18 cellular contexts compared by ENCODE assay signal in the genomic region with DNA sequence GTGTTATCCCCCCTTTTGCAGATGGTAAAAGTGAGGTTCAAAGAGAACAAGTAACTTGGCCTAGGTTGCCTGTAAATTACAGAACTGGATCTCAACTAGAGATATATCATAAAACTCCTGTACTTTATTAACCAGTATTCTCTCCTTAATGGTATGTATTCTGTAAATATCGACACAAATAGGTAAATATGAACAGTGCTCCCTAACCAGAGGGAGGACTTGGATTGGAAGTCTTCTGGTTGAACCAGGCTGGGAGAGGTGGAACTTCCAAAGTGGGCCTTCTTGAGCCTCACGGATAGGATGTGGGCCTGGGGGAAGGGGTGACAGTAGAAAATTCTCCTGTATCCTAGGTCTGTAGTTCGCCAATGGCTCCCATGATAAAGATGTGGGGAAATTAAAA.
"Had no signal": no experiment of that assay in that cellular context is flagged by ENCODE, and none has a peak within 500 bp of the region (broad histone marks: within the 10 kb centered on the region; RNA-seq: fewer than 3 reads in every experiment).

No MANE protein-coding gene starts in this region.

- H3K9me3 Mint-ChIP-seq: nephron progenitor cell; stimulated activated naive CD8-positive, alpha-beta T cell treated with anti-CD3 and anti-CD28 coated beads, Interleukin-15, Interleukin-2, amounts not matched to agents 100 ng/mL and 50 ng/mL, for 24 hours had no signal

- H3K4me3 Mint-ChIP-seq: naive thymus-derived CD4-positive, alpha-beta T cell; nephron progenitor cell; stimulated activated naive CD8-positive, alpha-beta T cell treated with anti-CD3 and anti-CD28 coated beads, Interleukin-15, Interleukin-2, amounts not matched to agents 100 ng/mL and 50 ng/mL, for 24 hours had no signal

- DNase-seq: cortex of kidney; effector CD8-positive, alpha-beta T cell; heart left ventricle; hippocampal formation; mammary epithelial cell; naive thymus-derived CD4-positive, alpha-beta T cell; nephron progenitor cell; small intestine; stimulated activated CD4-positive, alpha-beta T cell treated with anti-CD3 and anti-CD28 coated beads, Interleukin-12 subunit alpha, Interleukin-12 subunit beta, amount 100 ng/mL, for 4 hours; stimulated activated CD4-positive, alpha-beta T cell treated with anti-CD3 and anti-CD28 coated beads, Interleukin-2, amount 100 ng/mL, for 48 hours; testis had no signal

- H3K27ac ChIP-seq: dorsolateral prefrontal cortex, heart left ventricle, neutrophil, right atrium auricular region, testis, tibial nerve had no signal

- H3K27ac Mint-ChIP-seq: nephron progenitor cell had no signal

- H3K4me3 ChIP-seq: dorsolateral prefrontal cortex, heart left ventricle, right atrium auricular region, testis, tibial nerve had no signal

- H3K9me3 ChIP-seq: heart left ventricle, neutrophil, right atrium auricular region, testis, tibial nerve had no signal

- H3K27me3 ChIP-seq: dorsolateral prefrontal cortex, heart left ventricle, neutrophil, right atrium auricular region, testis, tibial nerve had no signal

- H3K27me3 Mint-ChIP-seq: naive thymus-derived CD4-positive, alpha-beta T cell; stimulated activated naive CD8-positive, alpha-beta T cell treated with anti-CD3 and anti-CD28 coated beads, Interleukin-15, Interleukin-2, amounts not matched to agents 100 ng/mL and 50 ng/mL, for 24 hours had no signal

- ATAC-seq: esophagus mucosa; heart left ventricle; left lobe of liver; naive thymus-derived CD4-positive, alpha-beta T cell had no signal
